ENCODE assay signal across 11 cellular contexts in the genomic region with DNA sequence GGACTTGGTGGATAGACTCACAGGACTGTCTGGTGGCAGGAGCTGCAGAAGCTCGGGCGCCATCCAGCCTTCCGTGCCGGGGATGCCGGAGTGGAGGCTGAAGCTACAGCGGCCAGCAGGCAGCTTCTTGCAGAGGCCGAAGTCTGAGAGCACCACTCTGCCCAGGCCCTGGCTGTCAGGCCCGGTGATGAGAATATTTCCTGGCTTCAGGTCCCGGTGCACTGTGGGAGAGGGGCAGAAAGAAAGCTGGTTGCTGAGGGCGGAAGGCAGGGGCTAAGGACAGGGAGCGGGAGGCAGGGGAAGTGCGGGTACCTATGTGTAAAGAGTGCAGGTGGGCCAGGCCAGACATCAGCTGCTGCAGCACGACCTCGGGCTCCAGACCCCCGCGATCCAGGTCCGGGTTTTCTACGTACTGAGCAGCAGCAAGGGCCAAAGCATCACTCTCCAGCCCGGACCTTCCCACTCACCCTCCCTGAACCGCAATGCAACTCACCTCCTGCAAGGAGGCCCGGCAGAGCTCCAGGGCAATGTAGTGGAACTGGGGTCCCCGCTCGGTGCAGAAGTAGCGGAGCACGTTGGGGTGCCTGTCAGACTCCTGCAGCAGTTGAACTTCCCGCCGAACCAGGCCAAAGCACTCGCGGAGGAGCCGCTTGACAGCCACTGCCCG. TPM values are rescaled to one million over a fixed set of nuclear protein-coding genes. Genes with fewer than 3 reads are reported as not detected.
DNase-seq lines count a peak whose midpoint lies in the region; ATAC-seq and TF ChIP-seq lines count a peak whose summit lies in the region.
"Had no signal": no experiment of that assay in that cellular context is flagged by ENCODE, and none has a peak within 500 bp of the region (broad histone marks: within the 10 kb centered on the region; RNA-seq: fewer than 3 reads in every experiment).

No MANE protein-coding gene starts in this region.

- peak overlapping the region; percentile 65 for H3K4me2 ChIP-seq in osteoblast (ENCODE audit: insufficient read depth, low read length)

- peaks cover 0 to 15% (median 11%) of the 10 kb centered on the region in 9 donors for H3K36me3 ChIP-seq in heart left ventricle
- H3K36me3 ChIP-seq in osteoblast (ENCODE audit: insufficient read depth, low read length): peaks cover 8% of the 10 kb centered on the region
- peaks cover 26% of the 10 kb centered on the region for H3K36me3 ChIP-seq in MG63

- peaks cover 0 to 9% (median 0%) of the 10 kb centered on the region in 12 donors for H3K4me1 ChIP-seq in heart left ventricle
- H3K4me1 ChIP-seq in osteoblast (ENCODE audit: insufficient read depth, low read length): peaks cover 6% of the 10 kb centered on the region

- intact Hi-C loops in heart left ventricle (cut with DNase I): no loop called here

- H2AFZ ChIP-seq in osteoblast (ENCODE audit: low read length): peak overlapping the region; percentile 81

- no peak overlapping the region; the same call in 1 of the 2 replicates for H3K4me3 ChIP-seq in GM12865 (ENCODE audit: low read depth, low read length)
- peak overlapping the region in 8 of 12 donors; percentile 4 to 48 (median 31) for H3K4me3 ChIP-seq in heart left ventricle
- H3K4me3 ChIP-seq in osteoblast (ENCODE audit: insufficient read depth, low read length): peak overlapping the region; percentile 46
- H3K4me3 ChIP-seq in MG63: no peak overlapping the region

- DNase-seq in GM12865 (ENCODE audit: low read depth) (peak; percentile 45), heart left ventricle (no peak), osteoblast (ENCODE audit: insufficient read length, low spot score, missing footprints) (peak; percentile 87), NCI-H2171 (lab: John Stamatoyannopoulos, UW) (no peak), occipital lobe (lab: John Stamatoyannopoulos, UW) (no peak), MG63 (no peak), SW480 (ENCODE audit: low spot score) (no peak)
- DNase-seq: activated naive CD4-positive, alpha-beta T cell treated with anti-CD3 and anti-CD28 coated beads for 36 hours had no signal

- H4K20me1 ChIP-seq in osteoblast (ENCODE audit: insufficient read depth, low read length): no peaks in the 10 kb centered on the region

- ATAC-seq in SK-N-SH treated with all-trans-retinoic acid at 6 μM for 48 hours: peak; percentile 27; the same call in 2 of the 3 replicates
- peak; percentile 32 to 61 (median 50) for ATAC-seq in heart left ventricle

- 12 to 16% (median 14%) methylated on average over 23 to 31 of the region's 31 CpGs for WGBS in heart left ventricle, 4 donors

- H3K79me2 ChIP-seq in osteoblast (ENCODE audit: insufficient read depth, low read length): no peaks in the 10 kb centered on the region

- no peak for TF ChIP-seq POLR2A in heart left ventricle (IDR thresholded peaks at IDR 0.05)

- H3K9me3 ChIP-seq in heart left ventricle: no peaks in the 10 kb centered on the region
- no peaks in the 10 kb centered on the region for H3K9me3 ChIP-seq in osteoblast (ENCODE audit: low read depth, low read length)
- no peaks in the 10 kb centered on the region for H3K9me3 ChIP-seq in MG63

- H3K27ac ChIP-seq in heart left ventricle (no peak overlapping the region), osteoblast (ENCODE audit: low read depth, low read length) (no peak overlapping the region)

- H3K27me3 ChIP-seq in heart left ventricle: peaks cover 0 to 20% (median 0%) of the 10 kb centered on the region in 9 donors
- H3K27me3 ChIP-seq in osteoblast (ENCODE audit: insufficient read depth, low read length): no peaks in the 10 kb centered on the region
- no peaks in the 10 kb centered on the region for H3K27me3 ChIP-seq in MG63

- TF ChIP-seq CTCF in GM12865 (IDR thresholded peaks at IDR 0.05; ENCODE audit: insufficient read depth, low read depth, low read length, missing control alignments): no peak
- TF ChIP-seq CTCF in heart left ventricle (IDR thresholded peaks at IDR 0.05): no peak
- TF ChIP-seq CTCF in osteoblast (IDR thresholded peaks at IDR 0.05; ENCODE audit: extremely low read depth, low read depth, low read length): no peak

TF ChIP-seq in SK-N-SH treated with all-trans-retinoic acid at 6 μM for 48 hours, 23 proteins besides CTCF, POLR2A, EP300 and RAD21:
- TF ChIP-seq ZFP3 (CRISPR knock-in tag; IDR thresholded peaks at IDR 0.05): no peak
- no peak for TF ChIP-seq BACH2 (CRISPR knock-in tag; IDR thresholded peaks at IDR 0.05; ENCODE audit: borderline replicate concordance)
- TF ChIP-seq, protein P1, sequence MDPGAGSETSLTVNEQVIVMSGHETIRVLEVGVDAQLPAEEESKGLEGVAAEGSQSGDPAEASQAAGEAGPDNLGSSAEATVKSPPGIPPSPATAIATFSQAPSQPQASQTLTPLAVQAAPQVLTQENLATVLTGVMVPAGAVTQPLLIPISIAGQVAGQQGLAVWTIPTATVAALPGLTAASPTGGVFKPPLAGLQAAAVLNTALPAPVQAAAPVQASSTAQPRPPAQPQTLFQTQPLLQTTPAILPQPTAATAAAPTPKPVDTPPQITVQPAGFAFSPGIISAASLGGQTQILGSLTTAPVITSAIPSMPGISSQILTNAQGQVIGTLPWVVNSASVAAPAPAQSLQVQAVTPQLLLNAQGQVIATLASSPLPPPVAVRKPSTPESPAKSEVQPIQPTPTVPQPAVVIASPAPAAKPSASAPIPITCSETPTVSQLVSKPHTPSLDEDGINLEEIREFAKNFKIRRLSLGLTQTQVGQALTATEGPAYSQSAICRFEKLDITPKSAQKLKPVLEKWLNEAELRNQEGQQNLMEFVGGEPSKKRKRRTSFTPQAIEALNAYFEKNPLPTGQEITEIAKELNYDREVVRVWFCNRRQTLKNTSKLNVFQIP (CRISPR knock-in tag; IDR thresholded peaks at IDR 0.05; ENCODE audit: borderline replicate concordance, low read depth): no peak
- no peak for TF ChIP-seq ISL1 (CRISPR knock-in tag; IDR thresholded peaks at IDR 0.05)
- TF ChIP-seq PPARA (CRISPR knock-in tag; IDR thresholded peaks at IDR 0.05; ENCODE audit: borderline replicate concordance): no peak
- no peak for TF ChIP-seq RARB (CRISPR knock-in tag; IDR thresholded peaks at IDR 0.05)
- no peak for TF ChIP-seq ESRRG (CRISPR knock-in tag; IDR thresholded peaks at IDR 0.05)
- TF ChIP-seq TCF4 (CRISPR knock-in tag; IDR thresholded peaks at IDR 0.05; ENCODE audit: borderline replicate concordance): no peak
TF ChIP-seq in SK-N-SH treated with all-trans-retinoic acid at 6 μM for 48 hours: peak in this region for 0.

RNA-seq across cellular contexts. Expression of a gene that starts 16.2 kb away (rescaled TPM):
- 1 to 10 TPM in 6 of 9 donors, under 1 TPM in 3; 0.19 to 9.2 (median 1.1) TPM for total RNA-seq in heart left ventricle
- polyA plus RNA-seq in heart left ventricle: under 1 TPM; 0.69 to 0.72 TPM
- total RNA-seq in osteoblast: 2.2 and 3.5 TPM in 2 replicates
- total RNA-seq in occipital lobe: 1.1 TPM
- total RNA-seq in MG63 (2014; rRNA removed; shearing (Covaris generic); ENCODE audit: low replicate concordance): 38.0 and 39.7 TPM in 2 replicates

RNA-seq across cellular contexts. Expression of a gene that starts 18.2 kb away (rescaled TPM):
- total RNA-seq in heart left ventricle (not detected), osteoblast (0.29 TPM in 1 of 2 replicates, not detected in the other), occipital lobe (not detected)
- polyA plus RNA-seq in heart left ventricle: under 1 TPM in 1 of 2 donors, not detected in 1; 0.07 TPM
- not detected in 2 replicates for total RNA-seq in MG63 (2014; rRNA removed; shearing (Covaris generic); ENCODE audit: low replicate concordance)
- total RNA-seq: activated naive CD4-positive, alpha-beta T cell treated with anti-CD3 and anti-CD28 coated beads for 36 hours; natural killer cell treated with Interleukin-12 subunit alpha and Interleukin-12 subunit beta and Interleukin-15 and Interleukin-18, amount 100 ng/mL, for 72 hours; temporal lobe had no signal

RNA-seq across cellular contexts. Expression of a gene that starts 53.6 kb away (rescaled TPM):
- total RNA-seq in heart left ventricle (10 to 100 TPM; 26.8 to 56.0 (median 40.5) TPM), osteoblast (35.4 and 35.5 TPM in 2 replicates), occipital lobe (73.6 TPM)
- polyA plus RNA-seq in heart left ventricle: 10 to 100 TPM in 1 of 2 donors, 1 to 10 TPM in 1; 7.4 to 36.9 TPM
- 96.7 and 108 TPM in 2 replicates for total RNA-seq in MG63 (2014; rRNA removed; shearing (Covaris generic); ENCODE audit: low replicate concordance)

RNA-seq across cellular contexts. Expression of a gene that starts 53.7 kb away (rescaled TPM):
- 1 to 10 TPM; 3.8 to 7.4 (median 4.5) TPM for total RNA-seq in heart left ventricle
- 1 to 10 TPM; 3.4 to 5.7 TPM for polyA plus RNA-seq in heart left ventricle
- total RNA-seq in osteoblast: 14.8 and 15.9 TPM in 2 replicates
- total RNA-seq in occipital lobe: 12.0 TPM
- total RNA-seq in MG63 (2014; rRNA removed; shearing (Covaris generic); ENCODE audit: low replicate concordance): 15.1 and 15.4 TPM in 2 replicates

RNA-seq across cellular contexts. Expression of a gene that starts 60.0 kb away (rescaled TPM):
- total RNA-seq in heart left ventricle (not detected), osteoblast (not detected in 2 replicates), occipital lobe (0.62 TPM)
- polyA plus RNA-seq in heart left ventricle: under 1 TPM in 1 of 2 donors, not detected in 1; 0.08 TPM
- total RNA-seq in MG63 (2014; rRNA removed; shearing (Covaris generic); ENCODE audit: low replicate concordance): not detected in 2 replicates
- total RNA-seq: activated naive CD4-positive, alpha-beta T cell treated with anti-CD3 and anti-CD28 coated beads for 36 hours; natural killer cell treated with Interleukin-12 subunit alpha and Interleukin-12 subunit beta and Interleukin-15 and Interleukin-18, amount 100 ng/mL, for 72 hours had no signal

Comparison
In these comparisons a context has a peak if more than half of its experiments do, and no peak if none do; other contexts are left out.
1. DNase-seq: peak in GM12865 (single experiment) and osteoblast (single experiment); none in heart left ventricle (0 of 5), NCI-H2171 (single experiment), occipital lobe (single experiment), MG63 (single experiment) and SW480 (single experiment).
2. H3K4me3 ChIP-seq: peak in heart left ventricle (8 of 12) and osteoblast (single experiment); none in GM12865 (single experiment) and MG63 (single experiment).